ENCODE assay signal across 15 cellular contexts in the genomic region with DNA sequence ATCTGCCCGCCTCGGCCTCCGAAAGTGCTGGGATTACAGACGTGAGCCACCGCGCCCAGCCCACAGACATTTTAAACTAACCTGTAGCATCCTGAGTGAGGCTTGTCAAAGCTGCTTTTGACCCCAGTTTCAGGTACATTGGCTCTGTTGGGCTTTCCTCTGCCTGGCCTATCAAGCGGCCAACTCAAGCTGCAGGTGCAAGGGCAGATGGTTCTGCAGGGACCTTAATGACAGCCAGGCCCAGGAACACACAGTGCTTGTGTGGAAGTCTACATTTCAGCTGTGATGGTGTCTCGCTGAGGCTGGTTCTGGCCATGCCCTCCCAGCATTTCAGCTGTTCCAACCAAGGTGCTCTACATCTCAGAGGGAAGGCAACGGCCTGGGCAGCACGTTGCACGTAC.
DNase-seq lines count a peak whose midpoint lies in the region; ATAC-seq and TF ChIP-seq lines count a peak whose summit lies in the region.
"Had no signal": no experiment of that assay in that cellular context is flagged by ENCODE, and none has a peak within 500 bp of the region (broad histone marks: within the 10 kb centered on the region; RNA-seq: fewer than 3 reads in every experiment).

No MANE protein-coding gene starts in this region.

- no peak overlapping the region for H3K4me3 ChIP-seq in foreskin fibroblast (ENCODE audit: low read depth in 1 of 2, low read length in 2 of 2)

- peaks cover 26% of the 10 kb centered on the region for H3K36me3 Mint-ChIP-seq in T-helper 1 cell treated with Interleukin-12 subunit alpha and Interleukin-12 subunit beta and Interleukin-4 antibody, amounts not matched to agents 30 μg/mL and 1 μg/mL, for 36 hours (ENCODE audit: low read depth)
- peaks cover 16% of the 10 kb centered on the region for H3K36me3 Mint-ChIP-seq in central memory CD8-positive, alpha-beta T cell (ENCODE audit: insufficient read depth)

- no peaks in the 10 kb centered on the region for H3K9me3 Mint-ChIP-seq in T-helper 1 cell treated with Interleukin-12 subunit alpha and Interleukin-12 subunit beta and Interleukin-4 antibody, amounts not matched to agents 30 μg/mL and 1 μg/mL, for 36 hours
- no peaks in the 10 kb centered on the region for H3K9me3 Mint-ChIP-seq in central memory CD8-positive, alpha-beta T cell

- no peak for DNase-seq in T-helper 1 cell
- DNase-seq in NCI-H345 (lab: John Stamatoyannopoulos, UW): peak; percentile 81
- no peak for DNase-seq in central memory CD8-positive, alpha-beta T cell (ENCODE audit: low spot score in 2 of 2)
- peak; percentile 33 for DNase-seq in stimulated activated CD8-positive, alpha-beta memory T cell treated with anti-CD3 and anti-CD28 coated beads, Interleukin-4, amount 100 ng/mL, for 48 hours
- no peak for DNase-seq in foreskin fibroblast
- DNase-seq in foreskin melanocyte: no peak
- DNase-seq in CD1c-positive myeloid dendritic cell (ENCODE audit: extremely low spot score): no peak
- DNase-seq: 8988T; cortex of kidney; DMS79; foreskin keratinocyte; NCI-H1694; PC-3; stimulated activated naive CD4-positive, alpha-beta T cell had no signal

- no peaks in the 10 kb centered on the region for H3K27me3 Mint-ChIP-seq in T-helper 1 cell treated with Interleukin-12 subunit alpha and Interleukin-12 subunit beta and Interleukin-4 antibody, amounts not matched to agents 30 μg/mL and 1 μg/mL, for 36 hours (ENCODE audit: low read depth)
- H3K27me3 Mint-ChIP-seq in central memory CD8-positive, alpha-beta T cell: no peaks in the 10 kb centered on the region

- H3K4me3 Mint-ChIP-seq in T-helper 1 cell treated with Interleukin-12 subunit alpha and Interleukin-12 subunit beta and Interleukin-4 antibody, amounts not matched to agents 30 μg/mL and 1 μg/mL, for 36 hours: peak overlapping the region; percentile 84
- peak overlapping the region; percentile 77 for H3K4me3 Mint-ChIP-seq in central memory CD8-positive, alpha-beta T cell

- peak overlapping the region; percentile 96 for H3K27ac Mint-ChIP-seq in T-helper 1 cell treated with Interleukin-12 subunit alpha and Interleukin-12 subunit beta and Interleukin-4 antibody, amounts not matched to agents 30 μg/mL and 1 μg/mL, for 36 hours
- peak overlapping the region; percentile 94 for H3K27ac Mint-ChIP-seq in central memory CD8-positive, alpha-beta T cell (ENCODE audit: low read depth)

- no peak for ATAC-seq in central memory CD8-positive, alpha-beta T cell (replicated peaks; ENCODE audit: extremely low read depth, poor library complexity, severe bottlenecking)
- ATAC-seq: foreskin keratinocyte, PC-3 had no signal

- no peak for TF ChIP-seq CTCF in foreskin fibroblast (IDR thresholded peaks at IDR 0.05; ENCODE audit: low read depth, low read length)

- peaks cover 82% of the 10 kb centered on the region for H3K4me1 Mint-ChIP-seq in T-helper 1 cell treated with Interleukin-12 subunit alpha and Interleukin-12 subunit beta and Interleukin-4 antibody, amounts not matched to agents 30 μg/mL and 1 μg/mL, for 36 hours (ENCODE audit: low read depth)
- H3K4me1 Mint-ChIP-seq in central memory CD8-positive, alpha-beta T cell: peaks cover 86% of the 10 kb centered on the region

Comparison
In these comparisons a context has a peak if more than half of its experiments do, and no peak if none do; other contexts are left out.
1. DNase-seq: peak in NCI-H345 (single experiment) and stimulated activated CD8-positive, alpha-beta memory T cell treated with anti-CD3 and anti-CD28 coated beads, Interleukin-4, amount 100 ng/mL, for 48 hours (single experiment); none in T-helper 1 cell (0 of 5), central memory CD8-positive, alpha-beta T cell (0 of 2), foreskin fibroblast (0 of 2), foreskin melanocyte (single experiment) and CD1c-positive myeloid dendritic cell (single experiment).